1 cellular context compared by ENCODE assay signal in the genomic region with DNA sequence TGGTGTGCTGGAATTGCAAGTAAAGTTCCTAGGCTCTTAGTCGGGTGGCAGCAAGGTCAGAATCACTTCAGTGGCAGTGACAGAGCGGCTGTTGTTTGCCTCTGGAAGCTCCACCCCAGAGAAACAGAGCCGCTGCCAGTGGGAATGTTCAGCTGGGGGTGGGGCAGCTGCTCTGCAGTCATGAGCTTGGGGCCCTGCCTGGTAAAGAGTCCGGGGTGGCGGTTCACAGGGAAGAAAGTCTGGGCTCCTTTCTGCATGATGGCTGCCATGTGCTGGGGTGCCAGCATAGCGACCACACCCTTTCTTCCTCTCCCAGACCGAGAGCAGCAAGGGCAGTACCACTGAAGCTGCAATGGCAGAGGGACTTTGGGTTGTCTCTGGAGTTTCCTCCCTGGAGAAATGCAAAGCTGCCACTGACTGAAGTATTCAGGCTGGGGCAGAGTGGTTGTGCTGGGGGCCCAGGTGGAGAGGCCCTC.
TF ChIP-seq lines count a peak whose summit lies in the region.

No MANE protein-coding gene starts in this region.

TF ChIP-seq in HepG2, 621 proteins besides CTCF, POLR2A, EP300 and RAD21 (continued from another document):
- TF ChIP-seq, protein P1, sequence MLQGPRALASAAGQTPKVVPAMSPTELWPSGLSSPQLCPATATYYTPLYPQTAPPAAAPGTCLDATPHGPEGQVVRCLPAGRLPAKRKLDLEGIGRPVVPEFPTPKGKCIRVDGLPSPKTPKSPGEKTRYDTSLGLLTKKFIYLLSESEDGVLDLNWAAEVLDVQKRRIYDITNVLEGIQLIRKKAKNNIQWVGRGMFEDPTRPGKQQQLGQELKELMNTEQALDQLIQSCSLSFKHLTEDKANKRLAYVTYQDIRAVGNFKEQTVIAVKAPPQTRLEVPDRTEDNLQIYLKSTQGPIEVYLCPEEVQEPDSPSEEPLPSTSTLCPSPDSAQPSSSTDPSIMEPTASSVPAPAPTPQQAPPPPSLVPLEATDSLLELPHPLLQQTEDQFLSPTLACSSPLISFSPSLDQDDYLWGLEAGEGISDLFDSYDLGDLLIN (CRISPR knock-in tag; IDR thresholded peaks at IDR 0.05; ENCODE audit: borderline replicate concordance), result no peak
- TF ChIP-seq, protein P2, sequence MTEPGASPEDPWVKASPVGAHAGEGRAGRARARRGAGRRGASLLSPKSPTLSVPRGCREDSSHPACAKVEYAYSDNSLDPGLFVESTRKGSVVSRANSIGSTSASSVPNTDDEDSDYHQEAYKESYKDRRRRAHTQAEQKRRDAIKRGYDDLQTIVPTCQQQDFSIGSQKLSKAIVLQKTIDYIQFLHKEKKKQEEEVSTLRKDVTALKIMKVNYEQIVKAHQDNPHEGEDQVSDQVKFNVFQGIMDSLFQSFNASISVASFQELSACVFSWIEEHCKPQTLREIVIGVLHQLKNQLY (CRISPR knock-in tag; IDR thresholded peaks at IDR 0.05), result no peak
- TF ChIP-seq RARG (CRISPR knock-in tag; IDR thresholded peaks at IDR 0.05; ENCODE audit: low read depth) (no peak), ZNF326 (CRISPR knock-in tag; IDR thresholded peaks at IDR 0.05; ENCODE audit: borderline replicate concordance) (no peak), SP1 (IDR thresholded peaks at IDR 0.05) (no peak), SP1 (CRISPR knock-in tag; IDR thresholded peaks at IDR 0.05) (no peak), ZNF552 (CRISPR knock-in tag; IDR thresholded peaks at IDR 0.05; ENCODE audit: borderline replicate concordance) (no peak), ZBTB21 (CRISPR knock-in tag; IDR thresholded peaks at IDR 0.05) (no peak), CEBPB (IDR thresholded peaks at IDR 0.05; ENCODE audit: borderline replicate concordance, low read depth, low read length) (no peak), NCOA2 (CRISPR knock-in tag; IDR thresholded peaks at IDR 0.05) (peak; percentile 20; the same call in 1 of the 2 replicates), ZMYM3 (CRISPR knock-in tag; IDR thresholded peaks at IDR 0.05) (no peak), ZNF12 (CRISPR knock-in tag; IDR thresholded peaks at IDR 0.05) (no peak), FOXJ3 (CRISPR knock-in tag; IDR thresholded peaks at IDR 0.05; ENCODE audit: borderline replicate concordance) (no peak), MLLT10 (CRISPR knock-in tag; IDR thresholded peaks at IDR 0.05) (no peak), ARNT2 (CRISPR knock-in tag; IDR thresholded peaks at IDR 0.05; ENCODE audit: low read depth) (no peak), FOXK2 (IDR thresholded peaks at IDR 0.05) (no peak), ATRX (CRISPR knock-in tag; IDR thresholded peaks at IDR 0.05; ENCODE audit: borderline replicate concordance) (no peak)
- TF ChIP-seq, protein P3, sequence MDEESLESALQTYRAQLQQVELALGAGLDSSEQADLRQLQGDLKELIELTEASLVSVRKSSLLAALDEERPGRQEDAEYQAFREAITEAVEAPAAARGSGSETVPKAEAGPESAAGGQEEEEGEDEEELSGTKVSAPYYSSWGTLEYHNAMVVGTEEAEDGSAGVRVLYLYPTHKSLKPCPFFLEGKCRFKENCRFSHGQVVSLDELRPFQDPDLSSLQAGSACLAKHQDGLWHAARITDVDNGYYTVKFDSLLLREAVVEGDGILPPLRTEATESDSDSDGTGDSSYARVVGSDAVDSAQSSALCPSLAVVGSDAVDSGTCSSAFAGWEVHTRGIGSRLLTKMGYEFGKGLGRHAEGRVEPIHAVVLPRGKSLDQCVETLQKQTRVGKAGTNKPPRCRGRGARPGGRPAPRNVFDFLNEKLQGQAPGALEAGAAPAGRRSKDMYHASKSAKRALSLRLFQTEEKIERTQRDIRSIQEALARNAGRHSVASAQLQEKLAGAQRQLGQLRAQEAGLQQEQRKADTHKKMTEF (CRISPR knock-in tag; IDR thresholded peaks at IDR 0.05), result no peak; the same call in 1 of the 2 replicates
- TF ChIP-seq, protein P4, sequence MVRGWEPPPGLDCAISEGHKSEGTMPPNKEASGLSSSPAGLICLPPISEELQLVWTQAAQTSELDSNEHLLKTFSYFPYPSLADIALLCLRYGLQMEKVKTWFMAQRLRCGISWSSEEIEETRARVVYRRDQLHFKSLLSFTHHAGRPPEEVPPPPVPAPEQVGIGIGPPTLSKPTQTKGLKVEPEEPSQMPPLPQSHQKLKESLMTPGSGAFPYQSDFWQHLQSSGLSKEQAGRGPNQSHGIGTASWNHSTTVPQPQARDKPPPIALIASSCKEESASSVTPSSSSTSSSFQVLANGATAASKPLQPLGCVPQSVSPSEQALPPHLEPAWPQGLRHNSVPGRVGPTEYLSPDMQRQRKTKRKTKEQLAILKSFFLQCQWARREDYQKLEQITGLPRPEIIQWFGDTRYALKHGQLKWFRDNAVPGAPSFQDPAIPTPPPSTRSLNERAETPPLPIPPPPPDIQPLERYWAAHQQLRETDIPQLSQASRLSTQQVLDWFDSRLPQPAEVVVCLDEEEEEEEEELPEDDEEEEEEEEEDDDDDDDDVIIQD (CRISPR knock-in tag; IDR thresholded peaks at IDR 0.05; ENCODE audit: low read depth), result no peak
- TF ChIP-seq, protein P5, sequence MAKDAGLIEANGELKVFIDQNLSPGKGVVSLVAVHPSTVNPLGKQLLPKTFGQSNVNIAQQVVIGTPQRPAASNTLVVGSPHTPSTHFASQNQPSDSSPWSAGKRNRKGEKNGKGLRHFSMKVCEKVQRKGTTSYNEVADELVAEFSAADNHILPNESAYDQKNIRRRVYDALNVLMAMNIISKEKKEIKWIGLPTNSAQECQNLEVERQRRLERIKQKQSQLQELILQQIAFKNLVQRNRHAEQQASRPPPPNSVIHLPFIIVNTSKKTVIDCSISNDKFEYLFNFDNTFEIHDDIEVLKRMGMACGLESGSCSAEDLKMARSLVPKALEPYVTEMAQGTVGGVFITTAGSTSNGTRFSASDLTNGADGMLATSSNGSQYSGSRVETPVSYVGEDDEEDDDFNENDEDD (CRISPR knock-in tag; IDR thresholded peaks at IDR 0.05; ENCODE audit: borderline replicate concordance), result no peak
- TF ChIP-seq, protein P6, sequence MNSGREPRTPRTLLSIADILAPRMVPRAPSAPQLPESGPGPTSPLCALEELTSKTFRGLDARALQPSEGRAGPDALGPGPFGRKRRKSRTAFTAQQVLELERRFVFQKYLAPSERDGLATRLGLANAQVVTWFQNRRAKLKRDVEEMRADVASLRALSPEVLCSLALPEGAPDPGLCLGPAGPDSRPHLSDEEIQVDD (CRISPR knock-in tag; IDR thresholded peaks at IDR 0.05; ENCODE audit: borderline replicate concordance), result no peak
- TF ChIP-seq, protein P7, sequence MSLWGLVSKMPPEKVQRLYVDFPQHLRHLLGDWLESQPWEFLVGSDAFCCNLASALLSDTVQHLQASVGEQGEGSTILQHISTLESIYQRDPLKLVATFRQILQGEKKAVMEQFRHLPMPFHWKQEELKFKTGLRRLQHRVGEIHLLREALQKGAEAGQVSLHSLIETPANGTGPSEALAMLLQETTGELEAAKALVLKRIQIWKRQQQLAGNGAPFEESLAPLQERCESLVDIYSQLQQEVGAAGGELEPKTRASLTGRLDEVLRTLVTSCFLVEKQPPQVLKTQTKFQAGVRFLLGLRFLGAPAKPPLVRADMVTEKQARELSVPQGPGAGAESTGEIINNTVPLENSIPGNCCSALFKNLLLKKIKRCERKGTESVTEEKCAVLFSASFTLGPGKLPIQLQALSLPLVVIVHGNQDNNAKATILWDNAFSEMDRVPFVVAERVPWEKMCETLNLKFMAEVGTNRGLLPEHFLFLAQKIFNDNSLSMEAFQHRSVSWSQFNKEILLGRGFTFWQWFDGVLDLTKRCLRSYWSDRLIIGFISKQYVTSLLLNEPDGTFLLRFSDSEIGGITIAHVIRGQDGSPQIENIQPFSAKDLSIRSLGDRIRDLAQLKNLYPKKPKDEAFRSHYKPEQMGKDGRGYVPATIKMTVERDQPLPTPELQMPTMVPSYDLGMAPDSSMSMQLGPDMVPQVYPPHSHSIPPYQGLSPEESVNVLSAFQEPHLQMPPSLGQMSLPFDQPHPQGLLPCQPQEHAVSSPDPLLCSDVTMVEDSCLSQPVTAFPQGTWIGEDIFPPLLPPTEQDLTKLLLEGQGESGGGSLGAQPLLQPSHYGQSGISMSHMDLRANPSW (CRISPR knock-in tag; IDR thresholded peaks at IDR 0.05; ENCODE audit: borderline replicate concordance), result peak; percentile 46; the same call in 1 of the 2 replicates
